In genomic region chr6:10305740-10306423, GRCh38 we compare ENCODE assay signal across 27 cellular contexts.
"Had no signal": no experiment of that assay in that cellular context is flagged by ENCODE, and none has a peak within 500 bp of the region (broad histone marks: within the 10 kb centered on the region; RNA-seq: fewer than 3 reads in every experiment).

No MANE protein-coding gene starts in this region.

- H3K4me1 Mint-ChIP-seq: activated naive CD4-positive, alpha-beta T cell treated with anti-CD3 and anti-CD28 coated beads, Interleukin-2, amount 10 ng/mL, durations not matched to agents 7 days and 5 days; activated naive CD8-positive, alpha-beta T cell treated with anti-CD3 and anti-CD28 coated beads for 36 hours had no signal

- H3K9me2 ChIP-seq: SK-N-SH had no signal

- H3K27me3 ChIP-seq: adrenal gland, body of pancreas, cardiac muscle cell, MG63, SJCRH30 had no signal

- H3K4me3 Mint-ChIP-seq: activated CD8-positive, alpha-beta T cell treated with anti-CD3 and anti-CD28 coated beads for 36 hours; activated naive CD4-positive, alpha-beta T cell treated with anti-CD3 and anti-CD28 coated beads, Interleukin-2, amount 10 ng/mL, durations not matched to agents 7 days and 5 days; activated naive CD8-positive, alpha-beta T cell treated with anti-CD3 and anti-CD28 coated beads for 36 hours; activated T-cell treated with anti-CD3 and anti-CD28 coated beads, Interleukin-2, amount 50 U/mL, for 72 hours had no signal

- H3K9me3 Mint-ChIP-seq: activated CD8-positive, alpha-beta T cell treated with anti-CD3 and anti-CD28 coated beads for 36 hours; activated naive CD4-positive, alpha-beta T cell treated with anti-CD3 and anti-CD28 coated beads, Interleukin-2, amount 10 ng/mL, durations not matched to agents 7 days and 5 days; activated naive CD8-positive, alpha-beta T cell treated with anti-CD3 and anti-CD28 coated beads for 36 hours; activated T-cell treated with anti-CD3 and anti-CD28 coated beads, Interleukin-2, amount 50 U/mL, for 72 hours; activated T-helper 2 cell treated with anti-CD3 and anti-CD28 coated beads, Interferon-gamma antibody, Interleukin-2, Interleukin-4, amounts not matched to agents 10 μg/mL and 5 μg/mL and 100 μg/mL, durations not matched to agents 14 hours and 24 hours and 36 hours had no signal

- H3K9ac ChIP-seq: KMS-11, SK-N-SH had no signal

- H3K27me3 Mint-ChIP-seq: activated CD8-positive, alpha-beta T cell treated with anti-CD3 and anti-CD28 coated beads for 36 hours; activated naive CD4-positive, alpha-beta T cell treated with anti-CD3 and anti-CD28 coated beads, Interleukin-2, amount 10 ng/mL, durations not matched to agents 7 days and 5 days had no signal

- ATAC-seq: activated CD4-positive, CD25-positive, alpha-beta regulatory T cell treated with anti-CD3 and anti-CD28 coated beads, Interleukin-2, amount 50 U/mL, for 24 hours; activated CD8-positive, alpha-beta T cell treated with anti-CD3 and anti-CD28 coated beads for 36 hours; activated T-cell treated with anti-CD3 and anti-CD28 coated beads, Interleukin-2, amount 50 U/mL, for 72 hours; body of pancreas; Right ventricle myocardium inferior had no signal

- H3K9me3 ChIP-seq: adrenal gland, body of pancreas, MG63, SJCRH30, SK-N-SH had no signal

- H3K4me2 ChIP-seq: KMS-11, PC-9, SK-N-SH had no signal

- DNase-seq: activated CD4-positive, alpha-beta T cell treated with anti-CD3 and anti-CD28 coated beads for 4 hours; activated CD8-positive, alpha-beta memory T cell treated with anti-CD3 and anti-CD28 coated beads, Interleukin-2, amount 50 U/mL, for 4 hours; activated CD8-positive, alpha-beta T cell treated with anti-CD3 and anti-CD28 coated beads for 36 hours; activated gamma-delta T cell treated with Interleukin-2 at 50 U/mL for 16 hours; activated naive CD4-positive, alpha-beta T cell treated with anti-CD3 and anti-CD28 coated beads, Interleukin-2, amount 10 ng/mL, durations not matched to agents 7 days and 5 days; activated naive CD8-positive, alpha-beta T cell treated with anti-CD3 and anti-CD28 coated beads for 36 hours; activated T-cell treated with anti-CD3 and anti-CD28 coated beads, Interleukin-2, amount 50 U/mL, for 72 hours; adrenal gland; anterior cingulate cortex; body of pancreas; cerebellar nuclear complex; MG63; MV-4-11; NCI-H1092 treated with DMSO at 0.1 percent for 48 hours; NCI-H1417 treated with DMSO at 0.1 percent for 48 hours; NCI-H1694; NCI-H2029; NCI-H524; SJCRH30; SK-N-SH; T-helper 1 cell had no signal

- H3K27ac ChIP-seq: adrenal gland, body of pancreas, cardiac muscle cell, KMS-11, PC-9, SJCRH30 had no signal

- H3K4me3 ChIP-seq: adrenal gland, body of pancreas, cardiac muscle cell, MG63, PC-9, SJCRH30 had no signal

- H2AFZ ChIP-seq: PC-9 had no signal

- H3K36me3 Mint-ChIP-seq: activated naive CD4-positive, alpha-beta T cell treated with anti-CD3 and anti-CD28 coated beads, Interleukin-2, amount 10 ng/mL, durations not matched to agents 7 days and 5 days; activated naive CD8-positive, alpha-beta T cell treated with anti-CD3 and anti-CD28 coated beads for 36 hours had no signal

- H3K4me1 ChIP-seq: adrenal gland, body of pancreas, SJCRH30 had no signal

- H3K36me3 ChIP-seq: adrenal gland, cardiac muscle cell, MG63, SJCRH30 had no signal

- H3K27ac Mint-ChIP-seq: activated CD8-positive, alpha-beta T cell treated with anti-CD3 and anti-CD28 coated beads for 36 hours; activated naive CD4-positive, alpha-beta T cell treated with anti-CD3 and anti-CD28 coated beads, Interleukin-2, amount 10 ng/mL, durations not matched to agents 7 days and 5 days; activated naive CD8-positive, alpha-beta T cell treated with anti-CD3 and anti-CD28 coated beads for 36 hours; activated T-cell treated with anti-CD3 and anti-CD28 coated beads, Interleukin-2, amount 50 U/mL, for 72 hours; activated T-helper 2 cell treated with anti-CD3 and anti-CD28 coated beads, Interferon-gamma antibody, Interleukin-2, Interleukin-4, amounts not matched to agents 10 μg/mL and 5 μg/mL and 100 μg/mL, durations not matched to agents 14 hours and 24 hours and 36 hours had no signal
